Comparison of ENCODE assay signal across 30 cellular contexts in genomic region chr1:47722909-47723580, GRCh38.
"Had no signal": no experiment of that assay in that cellular context is flagged by ENCODE, and none has a peak within 500 bp of the region (broad histone marks: within the 10 kb centered on the region; RNA-seq: fewer than 3 reads in every experiment).

No MANE protein-coding gene starts in this region.

- DNase-seq: activated CD4-positive, alpha-beta T cell treated with anti-CD3 and anti-CD28 coated beads for 48 hours; activated CD4-positive, alpha-beta T cell treated with anti-CD3 and anti-CD28 coated beads, Interleukin-2, amount 50 U/mL, for 48 hours; activated CD8-positive, alpha-beta memory T cell treated with anti-CD3 and anti-CD28 coated beads for 24 hours; activated gamma-delta T cell; activated naive CD4-positive, alpha-beta T cell treated with anti-CD3 and anti-CD28 coated beads, Interleukin-2, amount 10 ng/mL, durations not matched to agents 7 days and 5 days; activated naive CD8-positive, alpha-beta T cell treated with anti-CD3 and anti-CD28 coated beads, Interleukin-2, amount 10 ng/mL, durations not matched to agents 7 days and 5 days; cerebellar nuclear complex; dorsolateral prefrontal cortex; effector memory CD8-positive, alpha-beta T cell; gastrocnemius medialis; glutamatergic neuron; natural killer cell; retina; sigmoid colon; stimulated activated CD4-positive, alpha-beta T cell treated with anti-CD3 and anti-CD28 coated beads, Interleukin-1b, Interleukin-23, amount 100 ng/mL, for 48 hours; stimulated activated CD4-positive, alpha-beta T cell treated with anti-CD3 and anti-CD28 coated beads, Interleukin-4, amount 100 ng/mL, for 4 hours; stimulated activated CD8-positive, alpha-beta memory T cell treated with anti-CD3 and anti-CD28 coated beads, Interleukin-4, amount 100 ng/mL, for 48 hours; stimulated activated naive CD8-positive, alpha-beta T cell treated with anti-CD3 and anti-CD28 coated beads, Interleukin-15, amount 100 ng/mL, for 72 hours; tibial artery; WERI-Rb-1 had no signal

- H3K36me3 Mint-ChIP-seq: activated naive CD4-positive, alpha-beta T cell treated with anti-CD3 and anti-CD28 coated beads, Interleukin-2, amount 10 ng/mL, durations not matched to agents 7 days and 5 days; activated naive CD8-positive, alpha-beta T cell treated with anti-CD3 and anti-CD28 coated beads, Interleukin-2, amount 10 ng/mL, durations not matched to agents 7 days and 5 days; brain; memory B cell; natural killer cell; stimulated activated memory B cell treated with anti-CD40 and anti-IgM and Interleukin-4, amounts not matched to agents 10 μg/mL and 1 μg/mL and 100 μg/mL, for 72 hours had no signal

- H3K4me3 ChIP-seq: ascending aorta, cardiac muscle cell, coronary artery, dorsolateral prefrontal cortex, gastrocnemius medialis, sigmoid colon, smooth muscle cell, tibial artery had no signal

- H3K27ac ChIP-seq: ascending aorta, cardiac muscle cell, coronary artery, dorsolateral prefrontal cortex, gastrocnemius medialis, sigmoid colon, tibial artery, WERI-Rb-1 had no signal

- H3K36me3 ChIP-seq: ascending aorta, cardiac muscle cell, gastrocnemius medialis, sigmoid colon, tibial artery, WERI-Rb-1 had no signal

- H3K27ac Mint-ChIP-seq: activated naive CD4-positive, alpha-beta T cell treated with anti-CD3 and anti-CD28 coated beads, Interleukin-2, amount 10 ng/mL, durations not matched to agents 7 days and 5 days; activated naive CD8-positive, alpha-beta T cell treated with anti-CD3 and anti-CD28 coated beads, Interleukin-2, amount 10 ng/mL, durations not matched to agents 7 days and 5 days; brain; effector memory CD8-positive, alpha-beta T cell; memory B cell; natural killer cell; progenitor cell of endocrine pancreas; stimulated activated memory B cell treated with anti-CD40 and anti-IgM and Interleukin-4, amounts not matched to agents 10 μg/mL and 1 μg/mL and 100 μg/mL, for 72 hours had no signal

- FAIRE-seq: islet of Langerhans, TTC549 had no signal

- H3K4me2 ChIP-seq: smooth muscle cell had no signal

- H3K9me3 ChIP-seq: ascending aorta, gastrocnemius medialis, sigmoid colon, tibial artery had no signal

- H3K27me3 ChIP-seq: ascending aorta had no signal

- H3K4me3 Mint-ChIP-seq: activated naive CD4-positive, alpha-beta T cell treated with anti-CD3 and anti-CD28 coated beads, Interleukin-2, amount 10 ng/mL, durations not matched to agents 7 days and 5 days; activated naive CD8-positive, alpha-beta T cell treated with anti-CD3 and anti-CD28 coated beads, Interleukin-2, amount 10 ng/mL, durations not matched to agents 7 days and 5 days; brain; effector memory CD8-positive, alpha-beta T cell; memory B cell; natural killer cell; stimulated activated memory B cell treated with anti-CD40 and anti-IgM and Interleukin-4, amounts not matched to agents 10 μg/mL and 1 μg/mL and 100 μg/mL, for 72 hours; stimulated activated naive CD8-positive, alpha-beta T cell treated with anti-CD3 and anti-CD28 coated beads, Interleukin-15, amount 100 ng/mL, for 72 hours had no signal

- H3K9me3 Mint-ChIP-seq: activated naive CD4-positive, alpha-beta T cell treated with anti-CD3 and anti-CD28 coated beads, Interleukin-2, amount 10 ng/mL, durations not matched to agents 7 days and 5 days; activated naive CD8-positive, alpha-beta T cell treated with anti-CD3 and anti-CD28 coated beads, Interleukin-2, amount 10 ng/mL, durations not matched to agents 7 days and 5 days; brain; effector memory CD8-positive, alpha-beta T cell; memory B cell; natural killer cell; stimulated activated memory B cell treated with anti-CD40 and anti-IgM and Interleukin-4, amounts not matched to agents 10 μg/mL and 1 μg/mL and 100 μg/mL, for 72 hours; stimulated activated naive CD8-positive, alpha-beta T cell treated with anti-CD3 and anti-CD28 coated beads, Interleukin-15, amount 100 ng/mL, for 72 hours had no signal
